In genomic region chr9:114382951-114383865, GRCh38 we compare ENCODE assay signal across 8 cellular contexts. TPM values are rescaled to one million over a fixed set of nuclear protein-coding genes. Genes with fewer than 3 reads are reported as not detected.
DNase-seq lines count a peak whose midpoint lies in the region; ATAC-seq, FAIRE-seq and TF ChIP-seq lines count a peak whose summit lies in the region.

No MANE protein-coding gene starts in this region.

- no peaks in the 10 kb centered on the region for H3K27me3 ChIP-seq in HepG2 (ENCODE audit: control insufficient read depth in 1 of 2, insufficient read depth in 2 of 2, low read length in 2 of 2)

- no peak overlapping the region for H3K4me3 ChIP-seq in HepG2 (replicated peaks in 1 of 3; ENCODE audit: insufficient read depth in 1 of 3, low read depth in 2 of 3, low read length in 3 of 3)

- no peak overlapping the region for H3K4me2 ChIP-seq in HepG2 (ENCODE audit: low read depth, low read length)

- TF ChIP-seq RAD21 in HepG2 (CRISPR knock-in tag; IDR thresholded peaks at IDR 0.05), result no peak

- in situ Hi-C loops in HepG2 (cut with HindIII; ENCODE audit: extremely low pct_ligation_motif_present, low pct_unique_long_range_greater_than_20kb), result no loop called here

- H2AFZ ChIP-seq in HepG2 (ENCODE audit: low read length), result no peak overlapping the region

- peak; percentile 20; the same call in 1 of the 2 replicates for TF ChIP-seq CTCF in HepG2 (CRISPR knock-in tag; IDR thresholded peaks at IDR 0.05)

- H4K20me1 ChIP-seq in HepG2 (ENCODE audit: insufficient read depth, low read length), result 0 out of 2 replicates have a peak, but pooled peaks cover 5% of the 10 kb centered on the region

- FAIRE-seq in HepG2 (lab: Jason Lieb, UNC), result no peak

- H3K27ac ChIP-seq in adipose tissue (ENCODE audit: low read depth, low read length), result peak overlapping the region; percentile 63
- H3K27ac ChIP-seq in HepG2 (ENCODE audit: extremely low read length, insufficient read depth, low read length), result no peak overlapping the region

- BruUV-seq in HepG2 (replicated peaks; lab: Mats Ljungman, UMichigan), result no TSS peak

- DNase-seq in HepG2 (ENCODE audit: low spot score) (no peak), COLO668 (lab: John Stamatoyannopoulos, UW; ENCODE audit: unreplicated experiment) (no peak), SW 1271 (lab: John Stamatoyannopoulos, UW) (no peak)
- DNase-seq in stimulated activated CD8-positive, alpha-beta memory T cell treated with anti-CD3 and anti-CD28 coated beads, Interleukin-12 subunit alpha, Interleukin-12 subunit beta, amount 100 ng/mL, for 24 hours (ENCODE audit: extremely low read depth), result peak; percentile 49

- TF ChIP-seq EP300 in HepG2 (IDR thresholded peaks at IDR 0.05; ENCODE audit: low read depth in 2 of 2, low read length in 2 of 2), result no peak
- TF ChIP-seq EP300 in HepG2 (CRISPR knock-in tag; IDR thresholded peaks at IDR 0.05; ENCODE audit: borderline replicate concordance), result no peak

- intact Hi-C loops in HepG2 (cut with micrococcal nuclease; ENCODE audit: unreplicated experiment), result no loop called here

- H3K9ac ChIP-seq in HepG2 (ENCODE audit: insufficient read depth, low read depth, low read length), result no peak overlapping the region

- 27 to 65% (median 28%) methylated on average over 17 of the region's 17 CpGs for WGBS in adipose tissue, 3 donors
- 85% methylated on average over 17 of the region's 17 CpGs for WGBS in HepG2 (ENCODE audit: low lambda C conversion rate)

- H3K79me2 ChIP-seq in HepG2 (ENCODE audit: insufficient read depth, low read length), result no peaks in the 10 kb centered on the region

- H3K9me3 ChIP-seq in HepG2 (ENCODE audit: low read length), result no peaks in the 10 kb centered on the region

- CTCF ChIA-PET in HepG2 (lab: Yijun Ruan, JAX; ENCODE audit: low intra/inter-chr PET ratio, low total read pairs), result no interaction called here

- peak; percentile 16 for ATAC-seq in GM19452 (IDR thresholded peaks at IDR 0.05; ENCODE audit: unreplicated experiment)
- ATAC-seq in SK-N-SH treated with all-trans-retinoic acid at 6 μM for 48 hours, result peak; percentile 15; the same call in 1 of the 3 replicates
- peak; percentile 21; the same call in 1 of the 3 replicates for ATAC-seq in HepG2
- ATAC-seq in HG03135 (IDR thresholded peaks at IDR 0.05; ENCODE audit: unreplicated experiment), result no peak

- POLR2A ChIA-PET in HepG2 (lab: Yijun Ruan, JAX), result no interaction called here

- H3K36me3 ChIP-seq in HepG2 (replicated peaks in 1 of 2; ENCODE audit: control insufficient read depth in 1 of 2, insufficient read depth in 2 of 2, low read length in 2 of 2), result 0 out of 5 replicates have a peak, but pooled peaks cover 0 to 3% of the 10 kb centered on the region in 2 experiments

- TF ChIP-seq POLR2A in HepG2 (IDR thresholded peaks at IDR 0.05; ENCODE audit: insufficient read depth in 1 of 2, low read depth in 2 of 2, low read length in 2 of 2), result no peak

- peaks cover 48% of the 10 kb centered on the region for H3K4me1 ChIP-seq in HepG2 (ENCODE audit: insufficient read depth, low read length)

TF ChIP-seq in SK-N-SH treated with all-trans-retinoic acid at 6 μM for 48 hours, 23 proteins besides CTCF, POLR2A, EP300 and RAD21 (continues in another document):
- no peak for TF ChIP-seq POU6F1 (CRISPR knock-in tag; IDR thresholded peaks at IDR 0.05; ENCODE audit: borderline replicate concordance, low read depth)

TF ChIP-seq in HepG2, 621 proteins besides CTCF, POLR2A, EP300 and RAD21:
- TF ChIP-seq HOXD1 (CRISPR knock-in tag; IDR thresholded peaks at IDR 0.05) (no peak), SCMH1 (CRISPR knock-in tag; IDR thresholded peaks at IDR 0.05; ENCODE audit: borderline replicate concordance) (no peak), ZNF605 (CRISPR knock-in tag; IDR thresholded peaks at IDR 0.05) (no peak), FOXO4 (CRISPR knock-in tag; conservative IDR thresholded peaks at IDR 0.05) (0 out of 2 replicates have a peak, but pooled peaks have one; percentile 36)

RNA-seq across cellular contexts. Expression of gene AKNA, which starts 4.6 kb away (rescaled TPM):
- 10 to 100 TPM; 10.3 to 25.5 (median 22.3) TPM for polyA plus RNA-seq in adipose tissue
- 2.5 and 3.1 TPM in 2 replicates for total RNA-seq in HepG2 (2016; rRNA removed; fragmentation: Illumina TruSeq; extraction: Trizol)
- total RNA-seq in HepG2 (2016; cell fraction: cytosol; rRNA removed; fragmentation: Illumina TruSeq; extraction: Trizol; ENCODE audit: low read depth), result 0.44 and 0.81 TPM in 2 replicates
- 2.1 and 3.1 TPM in 2 replicates for total RNA-seq in HepG2 (2016; cell fraction: insoluble cytoplasmic fraction; rRNA removed; fragmentation: Illumina TruSeq; extraction: Trizol)
- total RNA-seq in HepG2 (2016; cell fraction: membrane; rRNA removed; fragmentation: Illumina TruSeq; extraction: Trizol), result 1.4 and 1.9 TPM in 2 replicates
- total RNA-seq in HepG2 (2016; cell fraction: nucleus; rRNA removed; fragmentation: Illumina TruSeq; extraction: Trizol), result 2.4 and 2.8 TPM in 2 replicates
- polyA plus RNA-seq in HepG2 (2011; rRNA removed), result 3.0 and 4.8 TPM in 2 replicates
- polyA plus RNA-seq in HepG2 (2011; cell fraction: cytosol; rRNA removed), result 2.1 and 2.5 TPM in 2 replicates
- 15.0 and 15.5 TPM in 2 replicates for polyA plus RNA-seq in HepG2 (2011; cell fraction: nucleus; rRNA removed)
- polyA plus RNA-seq in HepG2 (2012), result 4.7 and 7.6 TPM in 2 replicates
- polyA plus RNA-seq in HepG2 (2016; cell fraction: cytosol; fragmentation: Illumina TruSeq; extraction: Trizol; ENCODE audit: low read depth), result 0.41 and 0.43 TPM in 2 replicates
- polyA plus RNA-seq in HepG2 (2016; cell fraction: insoluble cytoplasmic fraction; fragmentation: Illumina TruSeq; extraction: Trizol; ENCODE audit: low read depth), result 2.0 and 3.7 TPM in 2 replicates
- polyA plus RNA-seq in HepG2 (2016; cell fraction: membrane; fragmentation: Illumina TruSeq; extraction: Trizol; ENCODE audit: low read depth), result 1.1 and 1.4 TPM in 2 replicates
- 6.0 and 6.2 TPM in 2 replicates for polyA plus RNA-seq in HepG2 (2016; cell fraction: nucleus; fragmentation: Illumina TruSeq; extraction: Trizol; ENCODE audit: insufficient read depth, low read depth)
- 7.8 and 7.9 TPM in 2 replicates for polyA minus RNA-seq in HepG2 (2011; rRNA and poly(A)+ RNA removed; ENCODE audit: low replicate concordance)
- polyA minus RNA-seq in HepG2 (2011; cell fraction: cytosol; rRNA and poly(A)+ RNA removed), result 3.5 and 3.7 TPM in 2 replicates
- polyA minus RNA-seq in HepG2 (2011; cell fraction: nucleus; rRNA and poly(A)+ RNA removed), result 12.0 and 15.4 TPM in 2 replicates

RNA-seq across cellular contexts. Expression of gene ORM2, which starts 53.5 kb away (rescaled TPM):
- polyA plus RNA-seq in adipose tissue (1 to 10 TPM; 1.1 to 6.3 (median 3.8) TPM), HepG2 (2011; rRNA removed) (824 and 855 TPM in 2 replicates)
- 283 and 565 TPM in 2 replicates for total RNA-seq in HepG2 (2016; rRNA removed; fragmentation: Illumina TruSeq; extraction: Trizol)
- total RNA-seq in HepG2 (2016; cell fraction: cytosol; rRNA removed; fragmentation: Illumina TruSeq; extraction: Trizol; ENCODE audit: low read depth), result 120 and 126 TPM in 2 replicates
- total RNA-seq in HepG2 (2016; cell fraction: insoluble cytoplasmic fraction; rRNA removed; fragmentation: Illumina TruSeq; extraction: Trizol), result 282 and 590 TPM in 2 replicates
- 75.1 and 75.6 TPM in 2 replicates for total RNA-seq in HepG2 (2016; cell fraction: membrane; rRNA removed; fragmentation: Illumina TruSeq; extraction: Trizol)
- 420 and 454 TPM in 2 replicates for total RNA-seq in HepG2 (2016; cell fraction: nucleus; rRNA removed; fragmentation: Illumina TruSeq; extraction: Trizol)
- 632 and 711 TPM in 2 replicates for polyA plus RNA-seq in HepG2 (2011; cell fraction: cytosol; rRNA removed)
- 207 and 253 TPM in 2 replicates for polyA plus RNA-seq in HepG2 (2011; cell fraction: nucleus; rRNA removed)
- 237 and 362 TPM in 2 replicates for polyA plus RNA-seq in HepG2 (2012)
- 125 and 138 TPM in 2 replicates for polyA plus RNA-seq in HepG2 (2016; cell fraction: cytosol; fragmentation: Illumina TruSeq; extraction: Trizol; ENCODE audit: low read depth)
- polyA plus RNA-seq in HepG2 (2016; cell fraction: insoluble cytoplasmic fraction; fragmentation: Illumina TruSeq; extraction: Trizol; ENCODE audit: low read depth), result 293 and 314 TPM in 2 replicates
- polyA plus RNA-seq in HepG2 (2016; cell fraction: membrane; fragmentation: Illumina TruSeq; extraction: Trizol; ENCODE audit: low read depth), result 75.7 and 76.3 TPM in 2 replicates
- 731 and 821 TPM in 2 replicates for polyA plus RNA-seq in HepG2 (2016; cell fraction: nucleus; fragmentation: Illumina TruSeq; extraction: Trizol; ENCODE audit: insufficient read depth, low read depth)
- polyA minus RNA-seq in HepG2 (2011; rRNA and poly(A)+ RNA removed; ENCODE audit: low replicate concordance), result 257 TPM in 1 of 2 replicates, not detected in the other
- 147 and 150 TPM in 2 replicates for polyA minus RNA-seq in HepG2 (2011; cell fraction: cytosol; rRNA and poly(A)+ RNA removed)
- 41.2 and 60.7 TPM in 2 replicates for polyA minus RNA-seq in HepG2 (2011; cell fraction: nucleus; rRNA and poly(A)+ RNA removed)

Comparison
In these comparisons a context has a peak if more than half of its experiments do, and no peak if none do; other contexts are left out.
1. RNA of gene ORM2, which starts 53.5 kb away (polyA plus RNA-seq): 75.7 to 855 TPM in HepG2; 1.1 to 6.3 TPM in adipose tissue; every median in the first group is over 10 times any median in the second.